In the genomic region with DNA sequence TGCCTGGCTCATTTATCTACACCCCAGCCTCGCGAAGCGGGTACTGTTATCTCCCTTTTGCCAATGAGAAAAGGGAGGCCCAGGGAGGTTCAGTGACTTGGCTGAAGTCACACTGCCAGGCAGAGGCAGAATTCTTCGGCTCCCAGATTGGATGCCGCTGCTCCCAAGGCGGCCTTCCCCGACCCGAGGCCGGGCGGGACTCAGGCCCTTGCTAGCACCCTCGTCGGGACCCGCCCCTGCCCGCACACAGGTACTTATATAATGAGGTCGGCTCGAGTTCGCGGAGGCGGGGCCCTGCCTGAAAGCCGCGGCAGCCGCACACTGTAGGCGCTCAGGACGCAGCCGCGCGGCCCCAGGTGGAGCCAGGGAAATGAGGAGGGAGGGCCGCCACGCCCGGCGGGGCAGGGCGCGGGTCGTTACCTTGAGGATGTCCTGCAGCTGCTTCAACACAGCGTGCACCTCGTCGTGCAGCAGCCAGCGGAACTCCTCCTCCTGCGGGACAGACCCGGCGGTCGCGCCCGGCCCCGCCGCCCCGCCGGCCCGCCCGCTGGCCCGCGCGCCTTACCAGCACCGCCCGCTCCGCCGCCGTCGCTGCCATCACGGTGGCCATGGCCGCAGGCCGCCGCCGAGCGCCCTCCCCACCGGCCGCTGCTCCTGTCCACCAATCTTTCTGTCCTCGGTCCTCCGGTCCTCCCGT, we compare ENCODE assay signal across 1 cellular context.
A peak's percentile ranks its signal among the peaks of the same experiment; 100 is the strongest.
TF ChIP-seq lines count a peak whose summit lies in the region.

TSS of gene ROGDI (minus strand) at position 672 of the 697 bp plus-strand sequence. CDS start at position 610, 62 bp downstream.

TF ChIP-seq in HepG2, 621 proteins besides CTCF, POLR2A, EP300 and RAD21 (continued from another document and continues in another):
- TF ChIP-seq ZNF414 (CRISPR knock-in tag; IDR thresholded peaks at IDR 0.05) (no peak), ASH2L (IDR thresholded peaks at IDR 0.05; ENCODE audit: insufficient read length, low read depth, low read length) (peak; percentile 28), GATAD1 (CRISPR knock-in tag; IDR thresholded peaks at IDR 0.05) (no peak; the same call in 1 of the 2 replicates), RFX1 (IDR thresholded peaks at IDR 0.05) (no peak), RBAK (CRISPR knock-in tag; IDR thresholded peaks at IDR 0.05) (no peak), ZNF33B (CRISPR knock-in tag; IDR thresholded peaks at IDR 0.05) (no peak; the same call in 1 of the 2 replicates), ZNF383 (CRISPR knock-in tag; IDR thresholded peaks at IDR 0.05; ENCODE audit: borderline replicate concordance) (no peak), HES4 (CRISPR knock-in tag; IDR thresholded peaks at IDR 0.05; ENCODE audit: borderline replicate concordance) (no peak), ZNF274 (CRISPR knock-in tag; IDR thresholded peaks at IDR 0.05) (0 out of 2 replicates have a peak, but pooled peaks have one; percentile 8), MED8 (CRISPR knock-in tag; IDR thresholded peaks at IDR 0.05; ENCODE audit: insufficient replicate concordance) (no peak), TBP (CRISPR knock-in tag; IDR thresholded peaks at IDR 0.05) (no peak), SMARCE1 (IDR thresholded peaks at IDR 0.05; ENCODE audit: borderline replicate concordance) (no peak), ARID5B (CRISPR knock-in tag; IDR thresholded peaks at IDR 0.05) (peak; percentile 23; the same call in 1 of the 2 replicates), DPF2 (CRISPR knock-in tag; IDR thresholded peaks at IDR 0.05; ENCODE audit: borderline replicate concordance, low read depth) (no peak), SRF (IDR thresholded peaks at IDR 0.05; ENCODE audit: low read depth, low read length) (no peak), CSRNP1 (CRISPR knock-in tag; IDR thresholded peaks at IDR 0.05) (no peak), MEF2D (CRISPR knock-in tag; IDR thresholded peaks at IDR 0.05) (no peak), POGK (CRISPR knock-in tag; conservative IDR thresholded peaks at IDR 0.05) (0 out of 2 replicates have a peak, but pooled peaks have one; percentile 16), TBX2 (CRISPR knock-in tag; IDR thresholded peaks at IDR 0.05; ENCODE audit: borderline replicate concordance) (no peak; the same call in 1 of the 2 replicates), ZMYM3 (CRISPR knock-in tag; IDR thresholded peaks at IDR 0.05) (no peak), PREB (CRISPR knock-in tag; IDR thresholded peaks at IDR 0.05) (no peak), SP1 (IDR thresholded peaks at IDR 0.05) (no peak), SP1 (CRISPR knock-in tag; IDR thresholded peaks at IDR 0.05) (no peak), FOXC1 (CRISPR knock-in tag; IDR thresholded peaks at IDR 0.05; ENCODE audit: borderline replicate concordance) (no peak; the same call in 1 of the 2 replicates), ZNF292 (CRISPR knock-in tag; IDR thresholded peaks at IDR 0.05; ENCODE audit: borderline replicate concordance, low read depth) (0 out of 2 replicates have a peak, but pooled peaks have one; percentile 27), KLF6 (CRISPR knock-in tag; IDR thresholded peaks at IDR 0.05) (no peak), ZNF766 (CRISPR knock-in tag; IDR thresholded peaks at IDR 0.05; ENCODE audit: borderline replicate concordance) (no peak), ZFY (CRISPR knock-in tag; IDR thresholded peaks at IDR 0.05) (peak; percentile 70), ZBTB7B (CRISPR knock-in tag; IDR thresholded peaks at IDR 0.05) (no peak; the same call in 1 of the 2 replicates), ZNF354B (CRISPR knock-in tag; IDR thresholded peaks at IDR 0.05) (no peak), SNRNP70 (IDR thresholded peaks at IDR 0.05; ENCODE audit: low read depth, low read length) (no peak), GATAD2A (CRISPR knock-in tag; IDR thresholded peaks at IDR 0.05) (no peak), NR0B2 (CRISPR knock-in tag; IDR thresholded peaks at IDR 0.05) (no peak), IRF2 (CRISPR knock-in tag; IDR thresholded peaks at IDR 0.05) (peak; percentile 45; the same call in 1 of the 2 replicates), SUZ12 (IDR thresholded peaks at IDR 0.05; ENCODE audit: low read depth, low read length) (no peak), KDM2A (CRISPR knock-in tag; IDR thresholded peaks at IDR 0.05; ENCODE audit: borderline replicate concordance, low read depth) (no peak; the same call in 1 of the 2 replicates)
- TF ChIP-seq, protein P1, sequence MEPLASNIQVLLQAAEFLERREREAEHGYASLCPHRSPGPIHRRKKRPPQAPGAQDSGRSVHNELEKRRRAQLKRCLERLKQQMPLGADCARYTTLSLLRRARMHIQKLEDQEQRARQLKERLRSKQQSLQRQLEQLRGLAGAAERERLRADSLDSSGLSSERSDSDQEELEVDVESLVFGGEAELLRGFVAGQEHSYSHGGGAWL (CRISPR knock-in tag; IDR thresholded peaks at IDR 0.05): no peak
- TF ChIP-seq, protein P2, sequence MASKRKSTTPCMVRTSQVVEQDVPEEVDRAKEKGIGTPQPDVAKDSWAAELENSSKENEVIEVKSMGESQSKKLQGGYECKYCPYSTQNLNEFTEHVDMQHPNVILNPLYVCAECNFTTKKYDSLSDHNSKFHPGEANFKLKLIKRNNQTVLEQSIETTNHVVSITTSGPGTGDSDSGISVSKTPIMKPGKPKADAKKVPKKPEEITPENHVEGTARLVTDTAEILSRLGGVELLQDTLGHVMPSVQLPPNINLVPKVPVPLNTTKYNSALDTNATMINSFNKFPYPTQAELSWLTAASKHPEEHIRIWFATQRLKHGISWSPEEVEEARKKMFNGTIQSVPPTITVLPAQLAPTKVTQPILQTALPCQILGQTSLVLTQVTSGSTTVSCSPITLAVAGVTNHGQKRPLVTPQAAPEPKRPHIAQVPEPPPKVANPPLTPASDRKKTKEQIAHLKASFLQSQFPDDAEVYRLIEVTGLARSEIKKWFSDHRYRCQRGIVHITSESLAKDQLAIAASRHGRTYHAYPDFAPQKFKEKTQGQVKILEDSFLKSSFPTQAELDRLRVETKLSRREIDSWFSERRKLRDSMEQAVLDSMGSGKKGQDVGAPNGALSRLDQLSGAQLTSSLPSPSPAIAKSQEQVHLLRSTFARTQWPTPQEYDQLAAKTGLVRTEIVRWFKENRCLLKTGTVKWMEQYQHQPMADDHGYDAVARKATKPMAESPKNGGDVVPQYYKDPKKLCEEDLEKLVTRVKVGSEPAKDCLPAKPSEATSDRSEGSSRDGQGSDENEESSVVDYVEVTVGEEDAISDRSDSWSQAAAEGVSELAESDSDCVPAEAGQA (IDR thresholded peaks at IDR 0.05; ENCODE audit: low read depth): no peak
- TF ChIP-seq, protein P2 (CRISPR knock-in tag; IDR thresholded peaks at IDR 0.05; ENCODE audit: borderline replicate concordance): no peak
- TF ChIP-seq, protein P3, sequence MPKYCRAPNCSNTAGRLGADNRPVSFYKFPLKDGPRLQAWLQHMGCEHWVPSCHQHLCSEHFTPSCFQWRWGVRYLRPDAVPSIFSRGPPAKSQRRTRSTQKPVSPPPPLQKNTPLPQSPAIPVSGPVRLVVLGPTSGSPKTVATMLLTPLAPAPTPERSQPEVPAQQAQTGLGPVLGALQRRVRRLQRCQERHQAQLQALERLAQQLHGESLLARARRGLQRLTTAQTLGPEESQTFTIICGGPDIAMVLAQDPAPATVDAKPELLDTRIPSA (CRISPR knock-in tag; IDR thresholded peaks at IDR 0.05; ENCODE audit: borderline replicate concordance): 0 out of 2 replicates have a peak, but pooled peaks have one; percentile 54
- TF ChIP-seq, protein P4, sequence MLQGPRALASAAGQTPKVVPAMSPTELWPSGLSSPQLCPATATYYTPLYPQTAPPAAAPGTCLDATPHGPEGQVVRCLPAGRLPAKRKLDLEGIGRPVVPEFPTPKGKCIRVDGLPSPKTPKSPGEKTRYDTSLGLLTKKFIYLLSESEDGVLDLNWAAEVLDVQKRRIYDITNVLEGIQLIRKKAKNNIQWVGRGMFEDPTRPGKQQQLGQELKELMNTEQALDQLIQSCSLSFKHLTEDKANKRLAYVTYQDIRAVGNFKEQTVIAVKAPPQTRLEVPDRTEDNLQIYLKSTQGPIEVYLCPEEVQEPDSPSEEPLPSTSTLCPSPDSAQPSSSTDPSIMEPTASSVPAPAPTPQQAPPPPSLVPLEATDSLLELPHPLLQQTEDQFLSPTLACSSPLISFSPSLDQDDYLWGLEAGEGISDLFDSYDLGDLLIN (CRISPR knock-in tag; IDR thresholded peaks at IDR 0.05; ENCODE audit: borderline replicate concordance): no peak
